In genomic region chr10:24462889-24463552, GRCh38 we compare ENCODE assay signal across 8 cellular contexts.
DNase-seq lines count a peak whose midpoint lies in the region; ATAC-seq and TF ChIP-seq lines count a peak whose summit lies in the region.
"Had no signal": no experiment of that assay in that cellular context is flagged by ENCODE, and none has a peak within 500 bp of the region (broad histone marks: within the 10 kb centered on the region; RNA-seq: fewer than 3 reads in every experiment).

No MANE protein-coding gene starts in this region.

- no peaks in the 10 kb centered on the region for H3K27me3 Mint-ChIP-seq in WTC11 (ENCODE audit: low read depth)
- H3K27me3 Mint-ChIP-seq: IgD-negative memory B cell had no signal

- peak overlapping the region; percentile 95 for H2BK5ac ChIP-seq in IMR-90 (ENCODE audit: low read depth, low read length, poor library complexity, severe bottlenecking)

- peak overlapping the region; percentile 15; the same call in 1 of the 2 replicates for H3K4ac ChIP-seq in IMR-90 (ENCODE audit: low read depth, low read length)

- POLR2A ChIA-PET in IMR-90 (lab: Charles Lee; ENCODE audit: unreplicated experiment) = no interaction called here
- POLR2A ChIA-PET in WTC11 (lab: Charles Lee) = no interaction called here

- no TSS peak for BruUV-seq in IMR-90 (replicated peaks; lab: Mats Ljungman, UMichigan)

- no peak overlapping the region for H2AFZ ChIP-seq in IMR-90 (replicated peaks; ENCODE audit: low read length, poor library complexity)

- dilution Hi-C loops in IMR-90 (cut with HindIII; ENCODE audit: low sequenced_read_pairs, unreplicated experiment) = no loop called here

- H2AK5ac ChIP-seq in IMR-90 (ENCODE audit: low read depth, low read length) = peak overlapping the region; percentile 80

- H3K4me2 ChIP-seq in IMR-90 (ENCODE audit: low read depth, low read length) = no peak overlapping the region

- CTCF ChIA-PET in IMR-90 (lab: Yijun Ruan, JAX) (no interaction called here), WTC11 (lab: Charles Lee) (no interaction called here)

- peaks cover 21% of the 10 kb centered on the region for H3K9me1 ChIP-seq in IMR-90 (ENCODE audit: insufficient read depth, low read length)

- H3K36me3 Mint-ChIP-seq in WTC11 = no peaks in the 10 kb centered on the region
- H3K36me3 Mint-ChIP-seq: IgD-negative memory B cell had no signal

- no peak overlapping the region for H3K56ac ChIP-seq in IMR-90 (ENCODE audit: extremely low read depth, insufficient read depth, low read length)

- no peak overlapping the region for H3K4me3 Mint-ChIP-seq in WTC11

- H2BK20ac ChIP-seq in IMR-90 (ENCODE audit: low read depth, low read length) = peak overlapping the region; percentile 62; the same call in 1 of the 2 replicates

- peak overlapping the region; percentile 50; the same call in 1 of the 2 replicates for H3K27ac Mint-ChIP-seq in WTC11
- H3K27ac Mint-ChIP-seq: IgD-negative memory B cell had no signal

- no peak overlapping the region for H4K91ac ChIP-seq in IMR-90 (ENCODE audit: insufficient read depth, low read depth, low read length)

- H4K20me1 ChIP-seq in IMR-90 (ENCODE audit: insufficient read depth, low read length) = no peaks in the 10 kb centered on the region

- H3K4me1 ChIP-seq in IMR-90 (ENCODE audit: control insufficient read depth, insufficient read depth, low read length) (peaks cover 21% of the 10 kb centered on the region), foreskin keratinocyte (peaks cover 37% of the 10 kb centered on the region), spleen (peaks cover 0 to 30% (median 12%) of the 10 kb centered on the region in 6 donors)

- H3K27me3 ChIP-seq in IMR-90 (ENCODE audit: control insufficient read depth, insufficient read depth, low read length) = no peaks in the 10 kb centered on the region
- no peaks in the 10 kb centered on the region for H3K27me3 ChIP-seq in foreskin keratinocyte
- no peaks in the 10 kb centered on the region for H3K27me3 ChIP-seq in spleen (replicated peaks in 1 of 7)

- TF ChIP-seq CTCF in IMR-90 (conservative IDR thresholded peaks at IDR 0.05; ENCODE audit: low read depth, low read length) (peak; percentile 22; the same call in 1 of the 2 replicates), WTC11 (IDR thresholded peaks at IDR 0.05) (no peak), foreskin keratinocyte (conservative IDR thresholded peaks at IDR 0.05) (peak; percentile 39), spleen (IDR thresholded peaks at IDR 0.05 in 8 of 11, conservative IDR thresholded peaks at IDR 0.05 in 3 of 11) (no peak)

- H3K9me3 ChIP-seq in IMR-90 (ENCODE audit: control insufficient read depth, insufficient read depth, low read length) (no peaks in the 10 kb centered on the region), spleen (no peaks in the 10 kb centered on the region)

- H3K9ac ChIP-seq in IMR-90 (ENCODE audit: low read depth, low read length) = no peak overlapping the region

- ATAC-seq in IMR-90 (ENCODE audit: low read depth) (no peak), WTC11 (no peak), foreskin keratinocyte (no peak), HG03457 (IDR thresholded peaks at IDR 0.05; ENCODE audit: unreplicated experiment) (no peak)

- H3K18ac ChIP-seq in IMR-90 (ENCODE audit: low read depth, low read length) = peak overlapping the region; percentile 50

- no peak overlapping the region for H3K27ac ChIP-seq in IMR-90 (ENCODE audit: insufficient read depth, low read length)
- peak overlapping the region; percentile 88 for H3K27ac ChIP-seq in foreskin keratinocyte
- H3K27ac ChIP-seq in spleen = peak overlapping the region; percentile 12 to 77 (median 59)

- DNase-seq in IMR-90 (no peak), WTC11 (ENCODE audit: low spot score) (no peak), foreskin keratinocyte (no peak), spleen (no peak), AG08396 (ENCODE audit: low spot score) (no peak), ureter (ENCODE audit: low spot score) (no peak)

- TF ChIP-seq POLR2A in IMR-90 (IDR thresholded peaks at IDR 0.05; ENCODE audit: low read depth, low read length) = no peak
- no peak for TF ChIP-seq POLR2A in spleen (IDR thresholded peaks at IDR 0.05)

- no peaks in the 10 kb centered on the region for H3K9me3 Mint-ChIP-seq in WTC11

- H3K14ac ChIP-seq in IMR-90 (replicated peaks; ENCODE audit: low read depth, low read length) = no peak overlapping the region

- peak overlapping the region in 1 of 2 experiments; percentile 62; a peak in 3 of 4 replicates for H4K8ac ChIP-seq in IMR-90 (ENCODE audit: low read depth in 2 of 2, low read length in 2 of 2)

- H3K4me3 ChIP-seq in IMR-90 (ENCODE audit: insufficient read depth, low read depth, low read length) = no peak overlapping the region
- H3K4me3 ChIP-seq in spleen = no peak overlapping the region

- intact Hi-C loops in IMR-90 (cut with micrococcal nuclease) = no loop called here
- intact Hi-C loops in spleen (cut with DNase I; ENCODE audit: low total_unique reads) = no loop called here

- peak overlapping the region; percentile 75; the same call in 1 of the 3 replicates for H2BK15ac ChIP-seq in IMR-90 (ENCODE audit: low read depth, low read length)

- no peak overlapping the region for H3K23ac ChIP-seq in IMR-90 (ENCODE audit: low read depth, low read length)

- no peaks in the 10 kb centered on the region; a peak in 1 of 4 replicates for H3K79me1 ChIP-seq in IMR-90 (ENCODE audit: low read depth in 1 of 2, low read length in 2 of 2)

- peak overlapping the region; percentile 17; the same call in 1 of the 2 replicates for H2BK120ac ChIP-seq in IMR-90 (ENCODE audit: low read depth, low read length)

- H2AK9ac ChIP-seq in IMR-90 (replicated peaks; ENCODE audit: low read depth, low read length, poor library complexity) = no peak overlapping the region

- TF ChIP-seq RAD21 in IMR-90 (IDR thresholded peaks at IDR 0.05; ENCODE audit: low read length) = no peak

- 100% methylated on average over 2 of the region's 6 CpGs; no CpG with 5 or more reads in 1 of the 2 experiments for WGBS in IMR-90 (ENCODE audit: extremely low coverage in 2 of 2, insufficient read length in 1 of 2), 2 experiments
- 65 to 80% (median 70%) methylated on average over 6 of the region's 6 CpGs for WGBS in spleen, 5 donors

- peaks cover 30% of the 10 kb centered on the region for H3K4me1 Mint-ChIP-seq in WTC11

- H3K36me3 ChIP-seq in IMR-90 (ENCODE audit: control insufficient read depth, insufficient read depth, low read length) (no peaks in the 10 kb centered on the region), spleen (no peaks in the 10 kb centered on the region)

- in situ Hi-C loops in IMR-90 (cut with MboI; ENCODE audit: low sequenced_read_pairs) = no loop called here

- H4K5ac ChIP-seq in IMR-90 (ENCODE audit: low read depth, low read length) = no peak overlapping the region

TF ChIP-seq in IMR-90, 13 proteins besides CTCF, POLR2A, EP300 and RAD21 (continues in another document):
- TF ChIP-seq MAZ (IDR thresholded peaks at IDR 0.05; ENCODE audit: borderline replicate concordance, low read depth, low read length) (no peak), MXI1 (IDR thresholded peaks at IDR 0.05; ENCODE audit: borderline replicate concordance, low read depth, low read length) (no peak), MAFK (IDR thresholded peaks at IDR 0.05; ENCODE audit: low read depth, low read length) (no peak), CHD1 (IDR thresholded peaks at IDR 0.05; ENCODE audit: low read depth, low read length) (no peak), BHLHE40 (IDR thresholded peaks at IDR 0.05; ENCODE audit: low read depth, low read length) (no peak), NFE2L2 (IDR thresholded peaks at IDR 0.05; ENCODE audit: low read depth, low read length) (no peak), CEBPB (IDR thresholded peaks at IDR 0.05; ENCODE audit: low read depth, low read length) (no peak), FOS (IDR thresholded peaks at IDR 0.05; ENCODE audit: low read depth, low read length) (no peak), USF2 (IDR thresholded peaks at IDR 0.05; ENCODE audit: low read depth, low read length) (no peak), RFX5 (IDR thresholded peaks at IDR 0.05; ENCODE audit: low read depth, low read length) (no peak)

TF ChIP-seq in WTC11, 78 proteins besides CTCF, POLR2A, EP300 and RAD21:
- TF ChIP-seq CBFB (CRISPR knock-in tag; IDR thresholded peaks at IDR 0.05; ENCODE audit: low read depth) = no peak
- TF ChIP-seq ZNF425 (CRISPR knock-in tag; conservative IDR thresholded peaks at IDR 0.05) = no peak
- TF ChIP-seq ERG (CRISPR knock-in tag; IDR thresholded peaks at IDR 0.05) = no peak
- TF ChIP-seq USF1 (CRISPR knock-in tag; IDR thresholded peaks at IDR 0.05) = no peak
- TF ChIP-seq TP53 (CRISPR knock-in tag; IDR thresholded peaks at IDR 0.05) = no peak

Comparison
In these comparisons a context has a peak if more than half of its experiments do, and no peak if none do; other contexts are left out.
1. CTCF ChIP-seq: peak in IMR-90 (single experiment) and foreskin keratinocyte (single experiment); none in WTC11 (single experiment) and spleen (0 of 11).